29 cellular contexts compared by ENCODE assay signal in the genomic region with DNA sequence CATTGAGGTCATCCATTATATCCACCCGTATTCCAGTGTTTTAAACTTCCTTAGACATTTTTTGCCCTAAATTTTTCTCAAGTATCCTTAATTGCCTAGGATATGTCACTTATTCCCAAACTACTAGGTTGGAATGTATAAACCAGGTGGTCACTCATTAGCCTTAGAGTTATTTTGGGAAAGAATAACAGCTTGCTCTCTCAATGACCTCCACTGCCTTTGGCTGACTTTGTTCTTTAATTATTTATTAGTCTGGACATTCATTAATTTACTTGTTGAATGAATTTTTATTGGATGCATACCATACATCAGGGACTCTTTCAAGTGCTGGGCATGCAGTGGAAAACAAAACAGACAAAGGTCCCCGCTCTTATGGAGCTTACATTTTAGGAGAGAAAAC.
"Had no signal": no experiment of that assay in that cellular context is flagged by ENCODE, and none has a peak within 500 bp of the region (broad histone marks: within the 10 kb centered on the region; RNA-seq: fewer than 3 reads in every experiment).

No MANE protein-coding gene starts in this region.

- H3K27me3 Mint-ChIP-seq: naive thymus-derived CD4-positive, alpha-beta T cell; progenitor cell of endocrine pancreas; stimulated activated naive B cell treated with anti-CD40 and anti-IgM and Interleukin-4, amounts not matched to agents 10 μg/mL and 1 μg/mL and 100 μg/mL, for 72 hours; stimulated activated naive CD8-positive, alpha-beta T cell treated with anti-CD3 and anti-CD28 coated beads, Interleukin-15, Interleukin-2, amounts not matched to agents 100 ng/mL and 50 ng/mL, for 24 hours had no signal

- H3K4me1 Mint-ChIP-seq: naive thymus-derived CD4-positive, alpha-beta T cell; natural killer cell; nephron progenitor cell; neural crest cell; stimulated activated effector memory CD8-positive, alpha-beta T cell treated with anti-CD3 and anti-CD28 coated beads, Interleukin-12 subunit alpha, Interleukin-12 subunit beta, amount 100 ng/mL, for 72 hours; stimulated activated naive B cell treated with anti-CD40 and anti-IgM and Interleukin-4, amounts not matched to agents 10 μg/mL and 1 μg/mL and 100 μg/mL, for 72 hours had no signal

- H3K4me1 ChIP-seq: parathyroid adenoma, psoas muscle, right atrium auricular region, right lobe of liver, sigmoid colon, stomach, thyroid gland, tibial nerve, upper lobe of left lung, uterus had no signal

- H3K9ac ChIP-seq: parathyroid adenoma had no signal

- H3K4me3 ChIP-seq: ovary, psoas muscle, right atrium auricular region, right lobe of liver, sigmoid colon, stomach, thoracic aorta, thyroid gland, tibial nerve, upper lobe of left lung, uterus had no signal

- ATAC-seq: naive thymus-derived CD4-positive, alpha-beta T cell; natural killer cell; psoas muscle; right lobe of liver; stimulated activated effector memory CD8-positive, alpha-beta T cell treated with anti-CD3 and anti-CD28 coated beads, Interleukin-12 subunit alpha, Interleukin-12 subunit beta, amount 100 ng/mL, for 72 hours; stimulated activated naive B cell treated with anti-CD40 and anti-IgM and Interleukin-4, amounts not matched to agents 10 μg/mL and 1 μg/mL and 100 μg/mL, for 72 hours had no signal

- DNase-seq: naive thymus-derived CD4-positive, alpha-beta T cell; natural killer cell; nephron progenitor cell; occipital lobe; ovary; psoas muscle; retina; right lobe of liver; sigmoid colon; small intestine; stimulated activated CD4-positive, alpha-beta T cell treated with anti-CD3 and anti-CD28 coated beads, Interleukin-15, amount 100 ng/mL, for 24 hours; stimulated activated CD4-positive, alpha-beta T cell treated with anti-CD3 and anti-CD28 coated beads, Interleukin-2, amount 100 ng/mL, for 24 hours; stimulated activated CD4-positive, alpha-beta T cell treated with anti-CD3 and anti-CD28 coated beads, Interleukin-2, amount 100 ng/mL, for 48 hours; stimulated activated CD4-positive, alpha-beta T cell treated with anti-CD3 and anti-CD28 coated beads, Interleukin-4, amount 100 ng/mL, for 24 hours; stimulated activated naive B cell treated with anti-CD40 and anti-IgM and Interleukin-4, amounts not matched to agents 10 μg/mL and 1 μg/mL and 100 μg/mL, for 72 hours; stimulated activated naive CD4-positive, alpha-beta T cell treated with Interleukin-2 at 50 U/mL for 16 hours; stomach; thyroid gland; trophoblast cell; uterus had no signal

- H3K4me3 Mint-ChIP-seq: naive thymus-derived CD4-positive, alpha-beta T cell; natural killer cell; nephron progenitor cell; neural crest cell; stimulated activated effector memory CD8-positive, alpha-beta T cell treated with anti-CD3 and anti-CD28 coated beads, Interleukin-12 subunit alpha, Interleukin-12 subunit beta, amount 100 ng/mL, for 72 hours; stimulated activated naive B cell treated with anti-CD40 and anti-IgM and Interleukin-4, amounts not matched to agents 10 μg/mL and 1 μg/mL and 100 μg/mL, for 72 hours; stimulated activated naive CD8-positive, alpha-beta T cell treated with anti-CD3 and anti-CD28 coated beads, Interleukin-15, Interleukin-2, amounts not matched to agents 100 ng/mL and 50 ng/mL, for 24 hours had no signal

- FAIRE-seq: small intestine had no signal

- H3K36me3 ChIP-seq: ovary, right atrium auricular region, right lobe of liver, sigmoid colon, stomach, thoracic aorta, thyroid gland, tibial nerve, upper lobe of left lung, uterus had no signal

- H3K27me3 ChIP-seq: ovary, right atrium auricular region, right lobe of liver, sigmoid colon, stomach, thyroid gland, tibial nerve, upper lobe of left lung, uterus had no signal

- H3K27ac ChIP-seq: ovary, parathyroid adenoma, psoas muscle, right atrium auricular region, right lobe of liver, sigmoid colon, stomach, thoracic aorta, thyroid gland, tibial nerve, upper lobe of left lung, uterus had no signal

- H3K9me3 ChIP-seq: ovary, psoas muscle, right atrium auricular region, right lobe of liver, thoracic aorta, thyroid gland, tibial nerve, upper lobe of left lung, uterus had no signal

- H3K36me3 Mint-ChIP-seq: naive thymus-derived CD4-positive, alpha-beta T cell; natural killer cell; stimulated activated effector memory CD8-positive, alpha-beta T cell treated with anti-CD3 and anti-CD28 coated beads, Interleukin-12 subunit alpha, Interleukin-12 subunit beta, amount 100 ng/mL, for 72 hours; stimulated activated naive B cell treated with anti-CD40 and anti-IgM and Interleukin-4, amounts not matched to agents 10 μg/mL and 1 μg/mL and 100 μg/mL, for 72 hours had no signal

- H3K27ac Mint-ChIP-seq: naive thymus-derived CD4-positive, alpha-beta T cell; natural killer cell; nephron progenitor cell; progenitor cell of endocrine pancreas; stimulated activated effector memory CD8-positive, alpha-beta T cell treated with anti-CD3 and anti-CD28 coated beads, Interleukin-12 subunit alpha, Interleukin-12 subunit beta, amount 100 ng/mL, for 72 hours; stimulated activated naive B cell treated with anti-CD40 and anti-IgM and Interleukin-4, amounts not matched to agents 10 μg/mL and 1 μg/mL and 100 μg/mL, for 72 hours; stimulated activated naive CD8-positive, alpha-beta T cell treated with anti-CD3 and anti-CD28 coated beads, Interleukin-15, Interleukin-2, amounts not matched to agents 100 ng/mL and 50 ng/mL, for 24 hours had no signal
